In the genomic region with DNA sequence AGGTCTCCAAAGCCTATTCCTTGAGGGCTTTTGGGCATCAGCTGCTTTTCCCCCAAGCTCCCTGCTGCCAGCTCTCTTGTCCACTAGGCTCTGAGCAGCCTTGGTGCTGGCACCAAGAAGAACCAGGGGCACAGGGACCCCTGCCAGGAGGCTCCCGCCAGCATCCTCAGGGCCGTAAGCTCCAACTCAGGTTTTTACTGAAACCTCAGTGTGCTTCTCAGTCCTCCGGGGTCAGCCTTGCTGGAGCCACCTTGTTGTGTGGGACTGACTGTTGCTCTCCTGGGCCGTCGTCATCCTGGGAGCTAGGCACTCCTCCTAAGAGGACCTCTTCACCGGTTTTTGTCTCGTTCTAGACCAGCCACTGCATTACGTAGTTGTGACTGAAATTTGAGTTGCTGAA, we compare ENCODE assay signal across 14 cellular contexts. TPM values are rescaled to one million over a fixed set of nuclear protein-coding genes. Genes with fewer than 3 reads are reported as not detected.
DNase-seq lines count a peak whose midpoint lies in the region; ATAC-seq and TF ChIP-seq lines count a peak whose summit lies in the region.
"Had no signal": no experiment of that assay in that cellular context is flagged by ENCODE, and none has a peak within 500 bp of the region (broad histone marks: within the 10 kb centered on the region; RNA-seq: fewer than 3 reads in every experiment).

No MANE protein-coding gene starts in this region.

- no peak overlapping the region for H2AFZ ChIP-seq in GM23338

- H4K20me1 ChIP-seq in GM23338 (replicated peaks; ENCODE audit: insufficient read depth), result no peaks in the 10 kb centered on the region; the same call in 1 of the 2 replicates

- peaks cover 13% of the 10 kb centered on the region for H3K27me3 Mint-ChIP-seq in GM23338 (ENCODE audit: insufficient read depth, low read depth, poor library complexity)
- H3K27me3 Mint-ChIP-seq in osteocyte (ENCODE audit: unreplicated experiment), result no peaks in the 10 kb centered on the region

- H3K79me2 ChIP-seq in GM23338 (replicated peaks; ENCODE audit: insufficient read depth), result peaks cover 24% of the 10 kb centered on the region

- peak overlapping the region; percentile 55; the same call in 1 of the 2 replicates for H3K4me2 ChIP-seq in GM23338

- H3K36me3 Mint-ChIP-seq in GM23338 (ENCODE audit: low read depth) (peaks cover 90% of the 10 kb centered on the region), osteocyte (ENCODE audit: unreplicated experiment) (peaks cover 56% of the 10 kb centered on the region)

- no peaks in the 10 kb centered on the region; the same call in 1 of the 2 replicates for H3K36me3 ChIP-seq in GM23338 (ENCODE audit: insufficient read depth)

- H3K9me3 Mint-ChIP-seq in GM23338 (peaks cover 42% of the 10 kb centered on the region), osteocyte (ENCODE audit: unreplicated experiment) (peaks cover 10% of the 10 kb centered on the region)

- ATAC-seq in GM23338, result no peak
- ATAC-seq: activated CD4-positive, CD25-positive, alpha-beta regulatory T cell treated with anti-CD3 and anti-CD28 coated beads, Interleukin-2, amount 50 U/mL, for 24 hours; sciatic nerve had no signal

- H3K4me3 ChIP-seq in GM23338, result no peak overlapping the region
- H3K4me3 ChIP-seq: SK-N-MC had no signal

- TF ChIP-seq CTCF in GM23338 (conservative IDR thresholded peaks at IDR 0.05; ENCODE audit: low read depth in 2 of 2) (no peak), osteocyte (IDR thresholded peaks at IDR 0.05) (no peak)

- no peaks in the 10 kb centered on the region for H3K27me3 ChIP-seq in GM23338 (ENCODE audit: insufficient read depth)

- H3K27ac Mint-ChIP-seq in GM23338 (no peak overlapping the region), osteocyte (ENCODE audit: unreplicated experiment) (peak overlapping the region; percentile 41)

- peak; percentile 91 for DNase-seq in NCI-H2029 (lab: John Stamatoyannopoulos, UW)
- no peak for DNase-seq in NCI-H2029 treated with DMSO at 0.1 percent for 48 hours (lab: John Stamatoyannopoulos, UW)
- DNase-seq in GM23338 (ENCODE audit: low spot score), result no peak
- no peak for DNase-seq in osteocyte (ENCODE audit: extremely low spot score, unreplicated experiment)
- no peak for DNase-seq in NCI-H146 (lab: John Stamatoyannopoulos, UW)
- DNase-seq in Kasumi-1 (lab: John Stamatoyannopoulos, UW), result no peak
- no peak for DNase-seq in NCI-H1092 treated with DMSO at 0.1 percent for 48 hours (lab: John Stamatoyannopoulos, UW)
- DNase-seq: Karpas-422; NCI-H187 treated with DMSO at 0.1 percent for 48 hours; NK-92 treated with Interleukin-12 subunit alpha and Interleukin-12 subunit beta, amount 100 ng/mL, for 24 hours had no signal

- peaks cover 23% of the 10 kb centered on the region for H3K4me1 ChIP-seq in GM23338 (ENCODE audit: insufficient read depth)

- H3F3A ChIP-seq in GM23338 (replicated peaks; ENCODE audit: low read depth), result 0 out of 2 replicates have a peak, but pooled peaks cover 3% of the 10 kb centered on the region

- H3K9me2 ChIP-seq in GM23338 (ENCODE audit: insufficient read depth), result no peaks in the 10 kb centered on the region

- H3K4me1 Mint-ChIP-seq in GM23338 (peaks cover 29% of the 10 kb centered on the region), osteocyte (ENCODE audit: unreplicated experiment) (peaks cover 27% of the 10 kb centered on the region)

- H3K27ac ChIP-seq in GM23338 (ENCODE audit: low read depth) (peak overlapping the region; percentile 94; the same call in 1 of the 2 replicates), cingulate gyrus (ENCODE audit: low read depth, low read length) (peak overlapping the region; percentile 49)

- no peak overlapping the region for H3K4me3 Mint-ChIP-seq in GM23338
- no peak overlapping the region for H3K4me3 Mint-ChIP-seq in osteocyte (ENCODE audit: unreplicated experiment)

TF ChIP-seq in GM23338, 12 proteins besides CTCF, POLR2A, EP300 and RAD21:
- TF ChIP-seq POLR2AphosphoS5 (IDR thresholded peaks at IDR 0.05; ENCODE audit: low read depth), result no peak
- no peak for TF ChIP-seq EZH2 (IDR thresholded peaks at IDR 0.05; ENCODE audit: low read depth, unreplicated experiment)
- no peak for TF ChIP-seq CREB1 (CRISPR knock-in tag; IDR thresholded peaks at IDR 0.05; ENCODE audit: low read depth)
- TF ChIP-seq EZH2phosphoT487 (IDR thresholded peaks at IDR 0.05; ENCODE audit: unreplicated experiment), result no peak
- TF ChIP-seq ZNF114 (CRISPR knock-in tag; IDR thresholded peaks at IDR 0.05), result no peak
- no peak for TF ChIP-seq NANOG (IDR thresholded peaks at IDR 0.05; ENCODE audit: borderline replicate concordance)
- no peak for TF ChIP-seq ZNF331 (CRISPR knock-in tag; IDR thresholded peaks at IDR 0.05; ENCODE audit: low read depth)
- TF ChIP-seq JUNB (IDR thresholded peaks at IDR 0.05; ENCODE audit: unreplicated experiment), result no peak
- TF ChIP-seq STAT1 (IDR thresholded peaks at IDR 0.05; ENCODE audit: unreplicated experiment), result no peak
- TF ChIP-seq, protein P1, sequence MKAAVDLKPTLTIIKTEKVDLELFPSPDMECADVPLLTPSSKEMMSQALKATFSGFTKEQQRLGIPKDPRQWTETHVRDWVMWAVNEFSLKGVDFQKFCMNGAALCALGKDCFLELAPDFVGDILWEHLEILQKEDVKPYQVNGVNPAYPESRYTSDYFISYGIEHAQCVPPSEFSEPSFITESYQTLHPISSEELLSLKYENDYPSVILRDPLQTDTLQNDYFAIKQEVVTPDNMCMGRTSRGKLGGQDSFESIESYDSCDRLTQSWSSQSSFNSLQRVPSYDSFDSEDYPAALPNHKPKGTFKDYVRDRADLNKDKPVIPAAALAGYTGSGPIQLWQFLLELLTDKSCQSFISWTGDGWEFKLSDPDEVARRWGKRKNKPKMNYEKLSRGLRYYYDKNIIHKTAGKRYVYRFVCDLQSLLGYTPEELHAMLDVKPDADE (IDR thresholded peaks at IDR 0.05), result no peak
- TF ChIP-seq, protein P2, sequence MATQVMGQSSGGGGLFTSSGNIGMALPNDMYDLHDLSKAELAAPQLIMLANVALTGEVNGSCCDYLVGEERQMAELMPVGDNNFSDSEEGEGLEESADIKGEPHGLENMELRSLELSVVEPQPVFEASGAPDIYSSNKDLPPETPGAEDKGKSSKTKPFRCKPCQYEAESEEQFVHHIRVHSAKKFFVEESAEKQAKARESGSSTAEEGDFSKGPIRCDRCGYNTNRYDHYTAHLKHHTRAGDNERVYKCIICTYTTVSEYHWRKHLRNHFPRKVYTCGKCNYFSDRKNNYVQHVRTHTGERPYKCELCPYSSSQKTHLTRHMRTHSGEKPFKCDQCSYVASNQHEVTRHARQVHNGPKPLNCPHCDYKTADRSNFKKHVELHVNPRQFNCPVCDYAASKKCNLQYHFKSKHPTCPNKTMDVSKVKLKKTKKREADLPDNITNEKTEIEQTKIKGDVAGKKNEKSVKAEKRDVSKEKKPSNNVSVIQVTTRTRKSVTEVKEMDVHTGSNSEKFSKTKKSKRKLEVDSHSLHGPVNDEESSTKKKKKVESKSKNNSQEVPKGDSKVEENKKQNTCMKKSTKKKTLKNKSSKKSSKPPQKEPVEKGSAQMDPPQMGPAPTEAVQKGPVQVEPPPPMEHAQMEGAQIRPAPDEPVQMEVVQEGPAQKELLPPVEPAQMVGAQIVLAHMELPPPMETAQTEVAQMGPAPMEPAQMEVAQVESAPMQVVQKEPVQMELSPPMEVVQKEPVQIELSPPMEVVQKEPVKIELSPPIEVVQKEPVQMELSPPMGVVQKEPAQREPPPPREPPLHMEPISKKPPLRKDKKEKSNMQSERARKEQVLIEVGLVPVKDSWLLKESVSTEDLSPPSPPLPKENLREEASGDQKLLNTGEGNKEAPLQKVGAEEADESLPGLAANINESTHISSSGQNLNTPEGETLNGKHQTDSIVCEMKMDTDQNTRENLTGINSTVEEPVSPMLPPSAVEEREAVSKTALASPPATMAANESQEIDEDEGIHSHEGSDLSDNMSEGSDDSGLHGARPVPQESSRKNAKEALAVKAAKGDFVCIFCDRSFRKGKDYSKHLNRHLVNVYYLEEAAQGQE (IDR thresholded peaks at IDR 0.05; ENCODE audit: unreplicated experiment), result no peak

RNA-seq across cellular contexts. Expression of a gene that starts 38.9 kb away (rescaled TPM):
- 24.2 and 29.9 TPM in 2 replicates for total RNA-seq in GM23338 (2014; rRNA removed; shearing (Covaris generic))
- 38.7 and 38.9 TPM in 2 replicates for polyA plus RNA-seq in GM23338 (2016; fragmentation: Nextera tagmentation; extraction: Ambion mirVana)
- total RNA-seq in osteocyte, result 29.3 and 29.6 TPM in 2 replicates

RNA-seq across cellular contexts. Expression of a gene that starts 39.1 kb away (rescaled TPM):
- 0.82 and 1.4 TPM in 2 replicates for total RNA-seq in GM23338 (2014; rRNA removed; shearing (Covaris generic))
- 1.3 and 2.4 TPM in 2 replicates for polyA plus RNA-seq in GM23338 (2016; fragmentation: Nextera tagmentation; extraction: Ambion mirVana)
- 10.5 and 11.7 TPM in 2 replicates for total RNA-seq in osteocyte
